ENCODE assay signal across 22 cellular contexts in genomic region chr13:114070098-114070799, GRCh38.
DNase-seq lines count a peak whose midpoint lies in the region; ATAC-seq and TF ChIP-seq lines count a peak whose summit lies in the region.
"Had no signal": no experiment of that assay in that cellular context is flagged by ENCODE, and none has a peak within 500 bp of the region (broad histone marks: within the 10 kb centered on the region; RNA-seq: fewer than 3 reads in every experiment).

No MANE protein-coding gene starts in this region.

- peak overlapping the region; percentile 23 for H3K27ac ChIP-seq in CD4-positive, CD25-positive, alpha-beta regulatory T cell (ENCODE audit: insufficient read depth, low read length, poor library complexity, severe bottlenecking)
- H3K27ac ChIP-seq in osteoblast (ENCODE audit: low read depth, low read length) (no peak overlapping the region), esophagus muscularis mucosa (replicated peaks in 1 of 4) (no peak overlapping the region)
- H3K27ac ChIP-seq: HL-60, prostate gland had no signal

- TF ChIP-seq CTCF in osteoblast (IDR thresholded peaks at IDR 0.05; ENCODE audit: extremely low read depth, low read depth, low read length): no peak
- TF ChIP-seq CTCF in esophagus muscularis mucosa (IDR thresholded peaks at IDR 0.05): no peak
- TF ChIP-seq CTCF in foreskin fibroblast (IDR thresholded peaks at IDR 0.05; ENCODE audit: low read depth, low read length): no peak

- no peaks in the 10 kb centered on the region for H3K27me3 Mint-ChIP-seq in activated T-cell treated with anti-CD3 and anti-CD28 coated beads, Interleukin-2, amount 50 U/mL, for 24 hours
- no peaks in the 10 kb centered on the region for H3K27me3 Mint-ChIP-seq in activated T-cell treated with anti-CD3 and anti-CD28 coated beads, Interleukin-2, amount 50 U/mL, for 72 hours (ENCODE audit: low read depth)
- no peaks in the 10 kb centered on the region for H3K27me3 Mint-ChIP-seq in CD4-positive, CD25-positive, alpha-beta regulatory T cell
- H3K27me3 Mint-ChIP-seq: activated CD4-positive, alpha-beta T cell treated with anti-CD3 and anti-CD28 coated beads for 36 hours; central memory CD8-positive, alpha-beta T cell had no signal

- peak overlapping the region; percentile 37 for H3K27ac Mint-ChIP-seq in activated T-cell treated with anti-CD3 and anti-CD28 coated beads, Interleukin-2, amount 50 U/mL, for 24 hours
- no peak overlapping the region for H3K27ac Mint-ChIP-seq in activated T-cell treated with anti-CD3 and anti-CD28 coated beads, Interleukin-2, amount 50 U/mL, for 72 hours
- no peak overlapping the region for H3K27ac Mint-ChIP-seq in CD4-positive, CD25-positive, alpha-beta regulatory T cell

- H3K4me1 ChIP-seq in CD4-positive, CD25-positive, alpha-beta regulatory T cell (ENCODE audit: control insufficient read depth, insufficient read depth, low read length, poor library complexity, severe bottlenecking): peaks cover 43% of the 10 kb centered on the region
- H3K4me1 ChIP-seq in osteoblast (ENCODE audit: insufficient read depth, low read length) (peaks cover 40% of the 10 kb centered on the region), esophagus muscularis mucosa (peaks cover 41 to 66% (median 61%) of the 10 kb centered on the region in 4 donors)

- intact Hi-C loops in esophagus muscularis mucosa (cut with DNase I): no loop called here

- no peak overlapping the region for H3K4me2 ChIP-seq in osteoblast (ENCODE audit: insufficient read depth, low read length)
- H3K4me2 ChIP-seq: A549 had no signal

- H3K9me3 ChIP-seq in CD4-positive, CD25-positive, alpha-beta regulatory T cell (ENCODE audit: control insufficient read depth in 2 of 2, low read length in 2 of 2): no peaks in the 10 kb centered on the region
- H3K9me3 ChIP-seq in osteoblast (ENCODE audit: low read depth, low read length) (no peaks in the 10 kb centered on the region), esophagus muscularis mucosa (no peaks in the 10 kb centered on the region)
- H3K9me3 ChIP-seq: A549, prostate gland, stomach, tibial nerve had no signal

- H3K4me3 ChIP-seq in CD4-positive, CD25-positive, alpha-beta regulatory T cell (ENCODE audit: low read depth, low read length): no peak overlapping the region
- H3K4me3 ChIP-seq in osteoblast (ENCODE audit: insufficient read depth, low read length): no peak overlapping the region
- H3K4me3 ChIP-seq in esophagus muscularis mucosa: no peak overlapping the region
- H3K4me3 ChIP-seq in foreskin fibroblast (ENCODE audit: low read depth in 1 of 2, low read length in 2 of 2): no peak overlapping the region
- H3K4me3 ChIP-seq: A549, prostate gland, stomach, tibial nerve had no signal

- H2AFZ ChIP-seq in osteoblast (ENCODE audit: low read length): no peak overlapping the region

- peaks cover 11% of the 10 kb centered on the region for H4K20me1 ChIP-seq in osteoblast (ENCODE audit: insufficient read depth, low read length)

- no peaks in the 10 kb centered on the region for H3K27me3 ChIP-seq in CD4-positive, CD25-positive, alpha-beta regulatory T cell (ENCODE audit: control insufficient read depth, insufficient read depth, low read length)
- H3K27me3 ChIP-seq in osteoblast (ENCODE audit: insufficient read depth, low read length) (no peaks in the 10 kb centered on the region), esophagus muscularis mucosa (no peaks in the 10 kb centered on the region)
- H3K27me3 ChIP-seq: stomach, tibial nerve had no signal

- H3K4me3 Mint-ChIP-seq in activated T-cell treated with anti-CD3 and anti-CD28 coated beads, Interleukin-2, amount 50 U/mL, for 24 hours: no peak overlapping the region
- no peak overlapping the region for H3K4me3 Mint-ChIP-seq in activated T-cell treated with anti-CD3 and anti-CD28 coated beads, Interleukin-2, amount 50 U/mL, for 72 hours
- no peak overlapping the region for H3K4me3 Mint-ChIP-seq in CD4-positive, CD25-positive, alpha-beta regulatory T cell
- H3K4me3 Mint-ChIP-seq: activated CD4-positive, alpha-beta T cell treated with anti-CD3 and anti-CD28 coated beads for 36 hours; activated CD8-positive, alpha-beta T cell treated with anti-CD3 and anti-CD28 coated beads, Interleukin-2, amount 10 ng/mL, durations not matched to agents 7 days and 5 days; central memory CD8-positive, alpha-beta T cell had no signal

- H3K79me2 ChIP-seq in osteoblast (ENCODE audit: insufficient read depth, low read length): peaks cover 84% of the 10 kb centered on the region

- no peak for TF ChIP-seq POLR2A in esophagus muscularis mucosa (IDR thresholded peaks at IDR 0.05; ENCODE audit: low read depth)

- no peak for TF ChIP-seq EP300 in esophagus muscularis mucosa (IDR thresholded peaks at IDR 0.05)

- ATAC-seq in activated T-cell treated with anti-CD3 and anti-CD28 coated beads, Interleukin-2, amount 50 U/mL, for 72 hours (replicated peaks in 1 of 2): no peak
- ATAC-seq in CD4-positive, CD25-positive, alpha-beta regulatory T cell (ENCODE audit: low read depth in 2 of 2): no peak
- no peak for ATAC-seq in left lobe of liver
- ATAC-seq: A549; activated CD4-positive, alpha-beta T cell treated with anti-CD3 and anti-CD28 coated beads for 36 hours; activated CD8-positive, alpha-beta T cell treated with anti-CD3 and anti-CD28 coated beads, Interleukin-2, amount 10 ng/mL, durations not matched to agents 7 days and 5 days; activated naive CD4-positive, alpha-beta T cell treated with anti-CD3 and anti-CD28 coated beads, Interleukin-2, amount 50 U/mL, for 72 hours had no signal

- no peak for DNase-seq in activated T-cell treated with anti-CD3 and anti-CD28 coated beads, Interleukin-2, amount 50 U/mL, for 24 hours
- no peak for DNase-seq in activated T-cell treated with anti-CD3 and anti-CD28 coated beads, Interleukin-2, amount 50 U/mL, for 72 hours
- DNase-seq in CD4-positive, CD25-positive, alpha-beta regulatory T cell: no peak
- DNase-seq in left lobe of liver (ENCODE audit: low spot score) (peak; percentile 38), osteoblast (ENCODE audit: insufficient read length, low spot score, missing footprints) (peak; percentile 48), esophagus muscularis mucosa (ENCODE audit: extremely low spot score) (no peak), foreskin fibroblast (no peak)
- DNase-seq in stimulated activated naive CD4-positive, alpha-beta T cell (lab: John Stamatoyannopoulos, UW): no peak
- DNase-seq: activated CD4-positive, alpha-beta T cell treated with anti-CD3 and anti-CD28 coated beads for 36 hours; activated CD8-positive, alpha-beta T cell treated with anti-CD3 and anti-CD28 coated beads, Interleukin-2, amount 10 ng/mL, durations not matched to agents 7 days and 5 days; GOT3; MV-4-11; NCI-H1436 treated with DMSO at 0.1 percent for 48 hours; NCI-H446; stomach; T-helper 2 cell had no signal

- WGBS in esophagus muscularis mucosa: 93% methylated on average over 36 of the region's 40 CpGs

- H3K9me3 Mint-ChIP-seq in activated T-cell treated with anti-CD3 and anti-CD28 coated beads, Interleukin-2, amount 50 U/mL, for 24 hours: peaks cover 2% of the 10 kb centered on the region
- H3K9me3 Mint-ChIP-seq in activated T-cell treated with anti-CD3 and anti-CD28 coated beads, Interleukin-2, amount 50 U/mL, for 72 hours: peaks cover 2% of the 10 kb centered on the region in 2 donors
- peaks cover 0 to 5% (median 0%) of the 10 kb centered on the region in 7 donors for H3K9me3 Mint-ChIP-seq in CD4-positive, CD25-positive, alpha-beta regulatory T cell

- peaks cover 48% of the 10 kb centered on the region for H3K4me1 Mint-ChIP-seq in activated T-cell treated with anti-CD3 and anti-CD28 coated beads, Interleukin-2, amount 50 U/mL, for 24 hours (ENCODE audit: low read depth)
- peaks cover 48% of the 10 kb centered on the region for H3K4me1 Mint-ChIP-seq in activated T-cell treated with anti-CD3 and anti-CD28 coated beads, Interleukin-2, amount 50 U/mL, for 72 hours (ENCODE audit: low read depth)
- H3K4me1 Mint-ChIP-seq in CD4-positive, CD25-positive, alpha-beta regulatory T cell: peaks cover 7 to 64% (median 39%) of the 10 kb centered on the region in 4 donors

- peaks cover 48% of the 10 kb centered on the region for H3K36me3 ChIP-seq in CD4-positive, CD25-positive, alpha-beta regulatory T cell (ENCODE audit: control insufficient read depth, insufficient read depth, low read length)
- H3K36me3 ChIP-seq in osteoblast (ENCODE audit: insufficient read depth, low read length) (peaks cover 29% of the 10 kb centered on the region), esophagus muscularis mucosa (peaks cover 0 to 36% (median 3%) of the 10 kb centered on the region in 4 donors)
- H3K36me3 ChIP-seq: prostate gland had no signal

- peaks cover 41% of the 10 kb centered on the region for H3K36me3 Mint-ChIP-seq in activated T-cell treated with anti-CD3 and anti-CD28 coated beads, Interleukin-2, amount 50 U/mL, for 24 hours (ENCODE audit: low read depth)
- peaks cover 6 to 12% of the 10 kb centered on the region in 2 donors for H3K36me3 Mint-ChIP-seq in activated T-cell treated with anti-CD3 and anti-CD28 coated beads, Interleukin-2, amount 50 U/mL, for 72 hours (ENCODE audit: insufficient read depth in 2 of 2)
- peaks cover 34% of the 10 kb centered on the region for H3K36me3 Mint-ChIP-seq in CD4-positive, CD25-positive, alpha-beta regulatory T cell

Comparison
In these comparisons a context has a peak if more than half of its experiments do, and no peak if none do; other contexts are left out.
1. DNase-seq: peak in left lobe of liver (single experiment) and osteoblast (single experiment); none in activated T-cell treated with anti-CD3 and anti-CD28 coated beads, Interleukin-2, amount 50 U/mL, for 24 hours (single experiment), activated T-cell treated with anti-CD3 and anti-CD28 coated beads, Interleukin-2, amount 50 U/mL, for 72 hours (0 of 2), CD4-positive, CD25-positive, alpha-beta regulatory T cell (0 of 3), stimulated activated naive CD4-positive, alpha-beta T cell (0 of 6), esophagus muscularis mucosa (single experiment) and foreskin fibroblast (0 of 2).